In genomic region chr13:26785845-26786630, GRCh38 we compare ENCODE assay signal across 9 cellular contexts. TPM values are rescaled to one million over a fixed set of nuclear protein-coding genes. Genes with fewer than 3 reads are reported as not detected.
DNase-seq lines count a peak whose midpoint lies in the region; TF ChIP-seq lines count a peak whose summit lies in the region.
"Had no signal": no experiment of that assay in that cellular context is flagged by ENCODE, and none has a peak within 500 bp of the region (broad histone marks: within the 10 kb centered on the region; RNA-seq: fewer than 3 reads in every experiment).

No MANE protein-coding gene starts in this region.

- peak overlapping the region; percentile 33 for H3K4me3 Mint-ChIP-seq in activated CD4-positive, alpha-beta T cell treated with anti-CD3 and anti-CD28 coated beads, Interleukin-2, amount 10 ng/mL, durations not matched to agents 7 days and 5 days
- H3K4me3 Mint-ChIP-seq in glutamatergic neuron (ENCODE audit: unreplicated experiment): peak overlapping the region; percentile 25

- TF ChIP-seq CTCF in glutamatergic neuron (IDR thresholded peaks at IDR 0.05; ENCODE audit: partially characterized antibody, unreplicated experiment): no peak

- H3K9me3 Mint-ChIP-seq in activated CD4-positive, alpha-beta T cell treated with anti-CD3 and anti-CD28 coated beads, Interleukin-2, amount 10 ng/mL, durations not matched to agents 7 days and 5 days: no peaks in the 10 kb centered on the region
- H3K9me3 Mint-ChIP-seq in glutamatergic neuron (ENCODE audit: unreplicated experiment): peaks cover 5% of the 10 kb centered on the region

- H3K36me3 ChIP-seq in ES-I3 (ENCODE audit: insufficient read depth, low read length): no peaks in the 10 kb centered on the region

- H3K27ac Mint-ChIP-seq in activated CD4-positive, alpha-beta T cell treated with anti-CD3 and anti-CD28 coated beads, Interleukin-2, amount 10 ng/mL, durations not matched to agents 7 days and 5 days: no peak overlapping the region
- no peak overlapping the region for H3K27ac Mint-ChIP-seq in glutamatergic neuron (ENCODE audit: unreplicated experiment)

- H3K9ac ChIP-seq in ES-I3 (ENCODE audit: low read depth, low read length): peak overlapping the region; percentile 68

- 0 out of 2 replicates have a peak, but pooled peaks cover 3% of the 10 kb centered on the region for H3K9me3 ChIP-seq in ES-I3 (ENCODE audit: control insufficient read depth, insufficient read depth, low read length)

- H3K4me1 ChIP-seq in ES-I3 (ENCODE audit: insufficient read depth, low read length): peaks cover 8% of the 10 kb centered on the region

- DNase-seq in M059J (ENCODE audit: low read depth) (peak; percentile 30), glutamatergic neuron (no peak), hippocampal formation (lab: John Stamatoyannopoulos, UW) (no peak), pons (ENCODE audit: low spot score) (no peak), HEK293T (ENCODE audit: extremely low spot score) (no peak)
- DNase-seq in activated CD4-positive, alpha-beta T cell treated with anti-CD3 and anti-CD28 coated beads, Interleukin-2, amount 10 ng/mL, durations not matched to agents 7 days and 5 days: peak; percentile 61
- peak; percentile 34 to 62 for DNase-seq in stimulated activated CD4-positive, alpha-beta T cell treated with anti-CD3 and anti-CD28 coated beads, Interleukin-2, amount 100 ng/mL, for 24 hours

- CTCF ChIA-PET in activated CD4-positive, alpha-beta T cell treated with anti-CD3 and anti-CD28 coated beads, Interleukin-2, amount 10 ng/mL, durations not matched to agents 7 days and 5 days (lab: Charles Lee): interaction anchor here (1.1 kb wide), 1 partner anchor 88 kb away, joined by 3 read pairs; no protein-coding TSS in a partner anchor
- CTCF ChIA-PET in HEK293T (lab: Yijun Ruan, JAX): no interaction called here

- no peaks in the 10 kb centered on the region for H3K36me3 Mint-ChIP-seq in activated CD4-positive, alpha-beta T cell treated with anti-CD3 and anti-CD28 coated beads, Interleukin-2, amount 10 ng/mL, durations not matched to agents 7 days and 5 days (ENCODE audit: low read depth)
- peaks cover 13% of the 10 kb centered on the region for H3K36me3 Mint-ChIP-seq in glutamatergic neuron (ENCODE audit: unreplicated experiment)

- H3K27me3 Mint-ChIP-seq in activated CD4-positive, alpha-beta T cell treated with anti-CD3 and anti-CD28 coated beads, Interleukin-2, amount 10 ng/mL, durations not matched to agents 7 days and 5 days: no peaks in the 10 kb centered on the region
- H3K27me3 Mint-ChIP-seq in glutamatergic neuron (ENCODE audit: unreplicated experiment): peaks cover 2% of the 10 kb centered on the region

- POLR2A ChIA-PET in activated CD4-positive, alpha-beta T cell treated with anti-CD3 and anti-CD28 coated beads, Interleukin-2, amount 10 ng/mL, durations not matched to agents 7 days and 5 days (lab: Charles Lee): no interaction called here
- POLR2A ChIA-PET in HEK293T (lab: Yijun Ruan, JAX): no interaction called here

- H3K4me1 Mint-ChIP-seq in activated CD4-positive, alpha-beta T cell treated with anti-CD3 and anti-CD28 coated beads, Interleukin-2, amount 10 ng/mL, durations not matched to agents 7 days and 5 days: peaks cover 15% of the 10 kb centered on the region
- H3K4me1 Mint-ChIP-seq in glutamatergic neuron (ENCODE audit: low read depth, unreplicated experiment): peaks cover 10% of the 10 kb centered on the region

TF ChIP-seq in HEK293T, 16 proteins besides CTCF, POLR2A, EP300 and RAD21:
- TF ChIP-seq FOXA1 (IDR thresholded peaks at IDR 0.05) (no peak), LEF1 (IDR thresholded peaks at IDR 0.05; ENCODE audit: borderline replicate concordance) (no peak), FOXK2 (IDR thresholded peaks at IDR 0.05) (no peak), BHLHE40 (IDR thresholded peaks at IDR 0.05; ENCODE audit: borderline replicate concordance) (no peak), TARDBP (IDR thresholded peaks at IDR 0.05) (no peak), ZNF384 (IDR thresholded peaks at IDR 0.05) (no peak), SP1 (IDR thresholded peaks at IDR 0.05) (no peak), HDGF (IDR thresholded peaks at IDR 0.05; ENCODE audit: borderline replicate concordance) (no peak), SUZ12 (IDR thresholded peaks at IDR 0.05) (no peak)

RNA-seq across cellular contexts. Expression of gene GPR12, which starts 25.5 kb away (rescaled TPM):
- not detected in 2 replicates for total RNA-seq in M059J (2014; rRNA removed; shearing (Covaris generic))
- not detected for total RNA-seq in activated CD4-positive, alpha-beta T cell treated with anti-CD3 and anti-CD28 coated beads, Interleukin-2, amount 10 ng/mL, durations not matched to agents 7 days and 5 days
- total RNA-seq in glutamatergic neuron (ENCODE audit: unreplicated experiment): 2.5 TPM
- total RNA-seq: fibroblast of villous mesenchyme had no signal

Comparison
In these comparisons a context has a peak if more than half of its experiments do, and no peak if none do; other contexts are left out.
1. DNase-seq: peak in M059J (single experiment), activated CD4-positive, alpha-beta T cell treated with anti-CD3 and anti-CD28 coated beads, Interleukin-2, amount 10 ng/mL, durations not matched to agents 7 days and 5 days (single experiment) and stimulated activated CD4-positive, alpha-beta T cell treated with anti-CD3 and anti-CD28 coated beads, Interleukin-2, amount 100 ng/mL, for 24 hours (2 of 2); none in glutamatergic neuron (single experiment), hippocampal formation (0 of 2), pons (single experiment) and HEK293T (single experiment).